ENCODE assay signal across 1 cellular context in genomic region chr18:23238651-23239349, GRCh38.
TF ChIP-seq lines count a peak whose summit lies in the region.

No MANE protein-coding gene starts in this region.

TF ChIP-seq in GM23338, 12 proteins besides CTCF, POLR2A, EP300 and RAD21 (continued from another document):
- TF ChIP-seq ZNF462 (CRISPR knock-in tag; IDR thresholded peaks at IDR 0.05), result no peak
TF ChIP-seq in GM23338: peak in this region for 0.
